Comparison of ENCODE assay signal across 9 cellular contexts in the genomic region with DNA sequence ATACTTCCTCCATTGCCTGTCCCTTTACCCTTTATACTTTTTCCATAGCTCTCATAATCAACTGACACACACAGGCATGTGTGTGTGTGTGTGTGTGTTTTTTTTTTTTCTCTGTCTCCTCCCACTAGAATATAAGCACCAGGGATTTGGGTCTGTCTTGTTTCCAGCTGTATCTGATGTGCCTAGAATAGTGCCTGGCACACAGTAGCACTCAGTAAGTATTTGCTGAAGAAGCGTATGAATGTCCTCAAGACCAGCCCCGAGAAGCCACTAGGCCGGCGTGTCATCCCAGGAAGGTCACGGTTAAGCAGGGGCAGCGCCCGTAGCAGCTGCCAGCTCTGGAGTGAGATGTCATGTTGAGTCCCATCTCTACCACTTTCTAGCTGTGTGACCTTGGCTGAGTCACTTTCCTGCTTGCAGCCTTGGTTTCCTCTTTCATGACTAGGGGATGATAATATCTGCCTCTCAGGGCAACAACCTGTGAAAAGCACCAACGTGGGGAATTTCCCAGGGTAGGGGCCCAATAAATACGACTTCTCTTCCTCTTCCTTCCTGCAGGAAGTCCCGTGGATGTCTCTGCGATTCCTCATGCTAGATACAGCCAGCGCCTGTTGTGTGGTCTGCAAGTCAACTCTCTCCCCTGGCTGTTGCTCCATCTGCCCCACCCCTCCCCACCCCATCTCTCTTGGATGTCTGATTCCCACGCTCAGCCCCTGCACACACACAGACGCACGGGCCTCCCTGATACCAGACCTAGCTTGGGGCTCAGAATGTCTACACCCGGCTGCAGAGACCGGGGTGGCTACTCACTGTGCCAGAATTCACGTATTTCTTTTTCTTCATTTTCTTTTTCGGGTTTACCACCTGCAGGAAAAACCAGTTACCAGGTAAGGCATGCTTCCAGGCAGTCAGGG. TPM values are rescaled to one million over a fixed set of nuclear protein-coding genes. Genes with fewer than 3 reads are reported as not detected.
A peak's percentile ranks its signal among the peaks of the same experiment; 100 is the strongest.
DNase-seq lines count a peak whose midpoint lies in the region; ATAC-seq, FAIRE-seq and TF ChIP-seq lines count a peak whose summit lies in the region.
"Had no signal": no experiment of that assay in that cellular context is flagged by ENCODE, and none has a peak within 500 bp of the region (broad histone marks: within the 10 kb centered on the region; RNA-seq: fewer than 3 reads in every experiment).

No MANE protein-coding gene starts in this region.

- peaks cover 3 to 6% (median 5%) of the 10 kb centered on the region in 3 donors for H3K4me1 ChIP-seq in pancreas

- no peaks in the 10 kb centered on the region for H3K27me3 ChIP-seq in pancreas

- WGBS in pancreas, 2 donors = 79 to 80% methylated on average over 19 of the region's 19 CpGs

- no peak for FAIRE-seq in pancreas (lab: Jason Lieb, UNC)
- FAIRE-seq: islet of Langerhans had no signal

- intact Hi-C loops in pancreas (cut with DNase I) = no loop called here

- TF ChIP-seq CTCF in GM12875 (IDR thresholded peaks at IDR 0.05; ENCODE audit: borderline replicate concordance, insufficient read depth, low read depth, low read length) (no peak), pancreas (IDR thresholded peaks at IDR 0.05) (no peak)

- H3K27ac ChIP-seq in pancreas = no peak overlapping the region

- DNase-seq in activated CD4-positive, CD25-positive, alpha-beta regulatory T cell treated with anti-CD3 and anti-CD28 coated beads, Interleukin-2, amount 50 U/mL, for 72 hours = peak; percentile 69
- DNase-seq in dermis blood vessel endothelial cell (peak; percentile 91), T1000 (lab: John Stamatoyannopoulos, UW) (no peak), NCI-H2171 treated with DMSO at 0.1 percent for 48 hours (lab: John Stamatoyannopoulos, UW) (no peak), pancreas (no peak)
- peak; percentile 49 for DNase-seq in stimulated activated CD8-positive, alpha-beta memory T cell treated with anti-CD3 and anti-CD28 coated beads, Interleukin-12 subunit alpha, Interleukin-12 subunit beta, amount 100 ng/mL, for 4 hours (ENCODE audit: low read depth)

- ATAC-seq in HG03439 (IDR thresholded peaks at IDR 0.05; ENCODE audit: unreplicated experiment) = peak; percentile 39
- ATAC-seq in pancreas = no peak

- H3K36me3 ChIP-seq in pancreas = no peaks in the 10 kb centered on the region

- H3K9me3 ChIP-seq in pancreas = no peaks in the 10 kb centered on the region

- peak overlapping the region; percentile 51 for H3K4me3 ChIP-seq in GM12875 (ENCODE audit: low read depth, low read length)
- no peak overlapping the region for H3K4me3 ChIP-seq in pancreas

RNA-seq across cellular contexts. Expression of a gene that starts 58.1 kb away (rescaled TPM):
- total RNA-seq in dermis blood vessel endothelial cell (under 0.01 TPM in 1 of 2 replicates, not detected in the other), pancreas (under 1 TPM in 5 of 6 donors, not detected in 1; 0.04 to 0.09 (median 0.09) TPM)
- under 1 TPM; 0.04 to 0.14 TPM for polyA plus RNA-seq in pancreas

Comparison
In these comparisons a context has a peak if more than half of its experiments do, and no peak if none do; other contexts are left out.
1. DNase-seq: peak in activated CD4-positive, CD25-positive, alpha-beta regulatory T cell treated with anti-CD3 and anti-CD28 coated beads, Interleukin-2, amount 50 U/mL, for 72 hours (single experiment), dermis blood vessel endothelial cell (single experiment) and stimulated activated CD8-positive, alpha-beta memory T cell treated with anti-CD3 and anti-CD28 coated beads, Interleukin-12 subunit alpha, Interleukin-12 subunit beta, amount 100 ng/mL, for 4 hours (single experiment); none in T1000 (single experiment), NCI-H2171 treated with DMSO at 0.1 percent for 48 hours (single experiment) and pancreas (0 of 6).